24 cellular contexts compared by ENCODE assay signal in genomic region chr2:238415893-238416292, GRCh38.
"Had no signal": no experiment of that assay in that cellular context is flagged by ENCODE, and none has a peak within 500 bp of the region (broad histone marks: within the 10 kb centered on the region; RNA-seq: fewer than 3 reads in every experiment).

No MANE protein-coding gene starts in this region.

- H3K27ac ChIP-seq: left ventricle myocardium inferior, parathyroid adenoma, right atrium auricular region, right lobe of liver, tibial nerve, uterus had no signal

- DNase-seq: islet precursor cell; left ventricle myocardium inferior; midbrain; naive thymus-derived CD4-positive, alpha-beta T cell; nucleus accumbens; right lobe of liver; stimulated activated CD4-positive, alpha-beta T cell treated with anti-CD3 and anti-CD28 coated beads, Interleukin-1b, Interleukin-23, amount 100 ng/mL, for 48 hours; stimulated activated CD4-positive, alpha-beta T cell treated with anti-CD3 and anti-CD28 coated beads, Interleukin-2, amount 100 ng/mL, for 48 hours; stimulated activated CD4-positive, alpha-beta T cell treated with anti-CD3 and anti-CD28 coated beads, Interleukin-4, amount 100 ng/mL, for 4 hours; stimulated activated CD8-positive, alpha-beta memory T cell treated with anti-CD3 and anti-CD28 coated beads, Interleukin-4, amount 100 ng/mL, for 48 hours; stimulated activated naive CD4-positive, alpha-beta T cell treated with Interleukin-2 at 50 U/mL for 16 hours; stimulated activated naive CD8-positive, alpha-beta T cell treated with anti-CD3 and anti-CD28 coated beads, Interleukin-15, amount 100 ng/mL, for 72 hours; substantia nigra; uterus had no signal

- H3K9me3 Mint-ChIP-seq: natural killer cell treated with Interleukin-12 subunit alpha and Interleukin-12 subunit beta and Interleukin-15 and Interleukin-18, amount 100 ng/mL, for 72 hours had no signal

- H3K27ac Mint-ChIP-seq: memory B cell; naive thymus-derived CD4-positive, alpha-beta T cell; natural killer cell treated with Interleukin-12 subunit alpha and Interleukin-12 subunit beta and Interleukin-15 and Interleukin-18, amount 100 ng/mL, for 72 hours; progenitor cell of endocrine pancreas; stimulated activated memory B cell treated with anti-CD40 and anti-IgM and Interleukin-4, amounts not matched to agents 10 μg/mL and 1 μg/mL and 100 μg/mL, for 72 hours; type B pancreatic cell had no signal

- H3K9ac ChIP-seq: parathyroid adenoma had no signal

- H3K36me3 Mint-ChIP-seq: natural killer cell treated with Interleukin-12 subunit alpha and Interleukin-12 subunit beta and Interleukin-15 and Interleukin-18, amount 100 ng/mL, for 72 hours; type B pancreatic cell had no signal

- H3K4me3 Mint-ChIP-seq: memory B cell; natural killer cell treated with Interleukin-12 subunit alpha and Interleukin-12 subunit beta and Interleukin-15 and Interleukin-18, amount 100 ng/mL, for 72 hours; stimulated activated memory B cell treated with anti-CD40 and anti-IgM and Interleukin-4, amounts not matched to agents 10 μg/mL and 1 μg/mL and 100 μg/mL, for 72 hours; type B pancreatic cell had no signal

- H3K4me3 ChIP-seq: left ventricle myocardium inferior, mucosa of descending colon, right atrium auricular region, right lobe of liver, smooth muscle cell, tibial nerve, uterus had no signal

- H3K9me3 ChIP-seq: mucosa of descending colon, right lobe of liver, tibial nerve, uterus had no signal

- H3K36me3 ChIP-seq: left ventricle myocardium inferior, right atrium auricular region, right lobe of liver, uterus had no signal

- H3K4me2 ChIP-seq: smooth muscle cell had no signal

- H3K4me1 Mint-ChIP-seq: memory B cell; naive thymus-derived CD4-positive, alpha-beta T cell; stimulated activated memory B cell treated with anti-CD40 and anti-IgM and Interleukin-4, amounts not matched to agents 10 μg/mL and 1 μg/mL and 100 μg/mL, for 72 hours had no signal

- ATAC-seq: mucosa of descending colon; naive thymus-derived CD4-positive, alpha-beta T cell; natural killer cell treated with Interleukin-12 subunit alpha and Interleukin-12 subunit beta and Interleukin-15 and Interleukin-18, amount 100 ng/mL, for 72 hours; stimulated activated memory B cell treated with anti-CD40 and anti-IgM and Interleukin-4, amounts not matched to agents 10 μg/mL and 1 μg/mL and 100 μg/mL, for 72 hours had no signal

- H3K79me2 ChIP-seq: parathyroid adenoma had no signal

- H3K4me1 ChIP-seq: parathyroid adenoma, right lobe of liver, uterus had no signal

- H2AFZ ChIP-seq: parathyroid adenoma had no signal

- H3K27me3 ChIP-seq: right atrium auricular region, right lobe of liver, tibial nerve, uterus had no signal

- H3K27me3 Mint-ChIP-seq: memory B cell; natural killer cell treated with Interleukin-12 subunit alpha and Interleukin-12 subunit beta and Interleukin-15 and Interleukin-18, amount 100 ng/mL, for 72 hours; progenitor cell of endocrine pancreas; stimulated activated naive CD8-positive, alpha-beta T cell treated with anti-CD3 and anti-CD28 coated beads, Interleukin-15, amount 100 ng/mL, for 72 hours; type B pancreatic cell had no signal
